ENCODE assay signal across 12 cellular contexts in the genomic region with DNA sequence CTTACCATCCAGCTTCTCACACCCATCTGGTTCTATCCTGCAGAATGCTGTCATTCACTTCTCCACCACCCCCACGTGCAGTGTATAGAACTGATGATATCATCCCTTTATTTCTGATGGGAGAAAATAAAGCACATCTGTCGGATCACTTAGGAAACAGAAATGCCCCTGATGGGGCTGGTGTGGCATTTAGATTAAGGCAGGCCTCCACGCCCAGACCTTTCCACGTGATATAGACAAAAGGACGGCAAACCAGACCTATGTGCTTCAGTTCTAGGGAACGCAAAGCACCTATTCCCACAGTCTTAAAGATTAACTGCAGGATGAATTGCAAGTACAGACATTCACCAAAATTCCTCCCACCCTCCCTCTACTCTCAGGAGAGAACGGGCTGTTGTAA. TPM values are rescaled to one million over a fixed set of nuclear protein-coding genes. Genes with fewer than 3 reads are reported as not detected.
A peak's percentile ranks its signal among the peaks of the same experiment; 100 is the strongest.
DNase-seq lines count a peak whose midpoint lies in the region; ATAC-seq, FAIRE-seq and TF ChIP-seq lines count a peak whose summit lies in the region.
"Had no signal": no experiment of that assay in that cellular context is flagged by ENCODE, and none has a peak within 500 bp of the region (broad histone marks: within the 10 kb centered on the region; RNA-seq: fewer than 3 reads in every experiment).

No MANE protein-coding gene starts in this region.

- H2AK5ac ChIP-seq in trophoblast cell (ENCODE audit: low read length): peak overlapping the region; percentile 29

- no TSS peak for BruUV-seq in PC-3 (replicated peaks; lab: Mats Ljungman, UMichigan)
- TSS peak; percentile 65 for BruUV-seq in endothelial cell of umbilical vein (replicated peaks; lab: Mats Ljungman, UMichigan)

- ATAC-seq in PC-3 (no peak), GM21528 (IDR thresholded peaks at IDR 0.05; ENCODE audit: low FRiP score, unreplicated experiment) (no peak), HG02970 (IDR thresholded peaks at IDR 0.05; ENCODE audit: low FRiP score, unreplicated experiment) (no peak)
- no peak for ATAC-seq in activated CD4-positive, alpha-beta T cell treated with anti-CD3 and anti-CD28 coated beads for 36 hours

- peak overlapping the region; percentile 88 for H3K9ac ChIP-seq in PC-3 (ENCODE audit: low read length)
- peak overlapping the region; percentile 81 for H3K9ac ChIP-seq in endothelial cell of umbilical vein (replicated peaks; ENCODE audit: extremely low read depth, insufficient read depth, low read length)
- no peak overlapping the region for H3K9ac ChIP-seq in trophoblast cell (ENCODE audit: low read length)

- DNase-seq in COLO829 (ENCODE audit: low spot score) (peak; percentile 69), PC-3 (no peak), endothelial cell of umbilical vein (ENCODE audit: low read depth, low spot score) (no peak), trophoblast cell (no peak), NOMO-1 treated with dmso at 0.1 percent for 144 hours (lab: John Stamatoyannopoulos, UW; ENCODE audit: unreplicated experiment) (no peak)
- no peak for DNase-seq in activated CD4-positive, alpha-beta T cell treated with anti-CD3 and anti-CD28 coated beads for 36 hours
- DNase-seq: activated gamma-delta T cell, anterior cingulate cortex, left cardiac atrium, testis had no signal

- H3K4me1 ChIP-seq in PC-3 (ENCODE audit: insufficient read depth, low read length) (peaks cover 46% of the 10 kb centered on the region), endothelial cell of umbilical vein (ENCODE audit: control insufficient read depth, extremely low read depth, insufficient read depth, low read length) (peaks cover 22% of the 10 kb centered on the region), trophoblast cell (ENCODE audit: control insufficient read depth in 1 of 2, insufficient read depth in 2 of 2, low read length in 2 of 2) (peaks cover 15 to 19% of the 10 kb centered on the region in 2 experiments)
- H3K4me1 ChIP-seq: testis had no signal

- CTCF ChIA-PET in PC-3 (lab: Charles Lee) (no interaction called here), endothelial cell of umbilical vein (lab: Charles Lee) (interaction anchor here (0.6 to 1.3 kb wide), 2 partner anchors 9 to 304 kb away, joined by 3 to 5 read pairs; no protein-coding TSS in a partner anchor)
- CTCF ChIA-PET in activated CD4-positive, alpha-beta T cell treated with anti-CD3 and anti-CD28 coated beads for 36 hours (lab: Charles Lee): interaction anchor here (0.7 kb wide), 1 partner anchor 934 kb away, joined by 4 read pairs; no protein-coding TSS in a partner anchor

- H4K8ac ChIP-seq in trophoblast cell (ENCODE audit: low read depth, low read length): no peak overlapping the region

- H2BK120ac ChIP-seq in trophoblast cell (ENCODE audit: insufficient read depth, low read length, poor library complexity): peak overlapping the region; percentile 2

- H4K91ac ChIP-seq in trophoblast cell (ENCODE audit: low read depth, low read length): peak overlapping the region; percentile 2

- H3K4ac ChIP-seq in trophoblast cell (ENCODE audit: low read depth, low read length): no peak overlapping the region

- H3K9me1 ChIP-seq in endothelial cell of umbilical vein (replicated peaks; ENCODE audit: control insufficient read depth, extremely low read depth, insufficient read depth, low read length): no peaks in the 10 kb centered on the region

- H3K14ac ChIP-seq in trophoblast cell (ENCODE audit: low read length): peak overlapping the region; percentile 13

- no peak overlapping the region for H2AFZ ChIP-seq in PC-3 (ENCODE audit: low read length)
- peak overlapping the region; percentile 13 for H2AFZ ChIP-seq in endothelial cell of umbilical vein (ENCODE audit: low read depth, low read length)
- H2AFZ ChIP-seq in trophoblast cell (ENCODE audit: insufficient read depth, low read length, poor library complexity): no peak overlapping the region

- no peak overlapping the region for H3K4me3 Mint-ChIP-seq in activated CD4-positive, alpha-beta T cell treated with anti-CD3 and anti-CD28 coated beads for 36 hours

- H3F3A ChIP-seq in PC-3 (ENCODE audit: low read length, unreplicated experiment): no peaks in the 10 kb centered on the region

- intact Hi-C loops in PC-3 (cut with micrococcal nuclease) (no loop called here), endothelial cell of umbilical vein (cut with micrococcal nuclease) (no loop called here)
- intact Hi-C loops in activated CD4-positive, alpha-beta T cell treated with anti-CD3 and anti-CD28 coated beads for 36 hours (cut with DNase I, micrococcal nuclease): loop anchor here in 1 of 2 experiments (10.0 kb wide), 1 partner anchor 63 kb away; no protein-coding TSS in a partner anchor

- peaks cover 18% of the 10 kb centered on the region for H3K79me1 ChIP-seq in trophoblast cell (ENCODE audit: low read length)

- H3K79me2 ChIP-seq in PC-3 (ENCODE audit: low read length): no peaks in the 10 kb centered on the region
- H3K79me2 ChIP-seq in endothelial cell of umbilical vein (ENCODE audit: control insufficient read depth, insufficient read depth, low read length): no peaks in the 10 kb centered on the region
- peaks cover 2% of the 10 kb centered on the region for H3K79me2 ChIP-seq in trophoblast cell (ENCODE audit: control insufficient read depth, insufficient read depth, low read length, poor library complexity)

- dilution Hi-C loops in endothelial cell of umbilical vein (cut with MboI; ENCODE audit: extremely low pct_ligation_motif_present, low sequenced_read_pairs): no loop called here

- H2BK12ac ChIP-seq in trophoblast cell (ENCODE audit: low read length): no peak overlapping the region

- H3K23ac ChIP-seq in trophoblast cell (ENCODE audit: low read length): no peak overlapping the region

- H3K18ac ChIP-seq in trophoblast cell (ENCODE audit: low read length): no peak overlapping the region

- no peak overlapping the region for H3K27ac Mint-ChIP-seq in activated CD4-positive, alpha-beta T cell treated with anti-CD3 and anti-CD28 coated beads for 36 hours

- no CpG with 5 or more reads among the region's 7 CpGs for WGBS in trophoblast cell (ENCODE audit: extremely low coverage, insufficient coverage, insufficient read length)

- no peak overlapping the region for H2BK5ac ChIP-seq in trophoblast cell (ENCODE audit: low read depth, low read length, poor library complexity)

- peaks cover 3% of the 10 kb centered on the region for H3K4me1 Mint-ChIP-seq in activated CD4-positive, alpha-beta T cell treated with anti-CD3 and anti-CD28 coated beads for 36 hours

- no peaks in the 10 kb centered on the region for H4K20me1 ChIP-seq in PC-3 (ENCODE audit: low read length)
- no peaks in the 10 kb centered on the region for H4K20me1 ChIP-seq in endothelial cell of umbilical vein (replicated peaks; ENCODE audit: control insufficient read depth, extremely low read depth, insufficient read depth, low read length)

- H3K27me3 ChIP-seq in PC-3 (ENCODE audit: low read length) (no peaks in the 10 kb centered on the region), endothelial cell of umbilical vein (ENCODE audit: control insufficient read depth in 2 of 2, insufficient read depth in 2 of 2, low read length in 2 of 2) (no peaks in the 10 kb centered on the region), trophoblast cell (ENCODE audit: insufficient read depth, low read length) (no peaks in the 10 kb centered on the region)
- H3K27me3 ChIP-seq: testis had no signal

- H3K9me3 ChIP-seq in PC-3 (ENCODE audit: low read length) (no peaks in the 10 kb centered on the region), endothelial cell of umbilical vein (replicated peaks; ENCODE audit: control insufficient read depth, insufficient read depth, low read length) (no peaks in the 10 kb centered on the region), trophoblast cell (ENCODE audit: insufficient read depth, low read depth, low read length) (no peaks in the 10 kb centered on the region)
- H3K9me3 ChIP-seq: testis had no signal

- H3K27ac ChIP-seq in PC-3 (ENCODE audit: low read length) (peak overlapping the region; percentile 99), endothelial cell of umbilical vein (ENCODE audit: insufficient read depth, low read depth, low read length) (peak overlapping the region; percentile 93), trophoblast cell (ENCODE audit: low read depth, low read length) (no peak overlapping the region)
- H3K27ac ChIP-seq: testis had no signal

- no peaks in the 10 kb centered on the region for H3K36me3 Mint-ChIP-seq in activated CD4-positive, alpha-beta T cell treated with anti-CD3 and anti-CD28 coated beads for 36 hours (ENCODE audit: low read depth)

- POLR2A ChIA-PET in PC-3 (lab: Charles Lee; ENCODE audit: unreplicated experiment) (interaction anchor here (0.7 kb wide), 1 partner anchor 33 kb away, joined by 18 read pairs; no protein-coding TSS in a partner anchor), endothelial cell of umbilical vein (lab: Charles Lee) (no interaction called here)
- POLR2A ChIA-PET in activated CD4-positive, alpha-beta T cell treated with anti-CD3 and anti-CD28 coated beads for 36 hours (lab: Charles Lee): no interaction called here

- H3K9me2 ChIP-seq in PC-3 (replicated peaks; ENCODE audit: low read length): no peaks in the 10 kb centered on the region

- TF ChIP-seq CTCF in PC-3 (conservative IDR thresholded peaks at IDR 0.05; ENCODE audit: low read depth, low read length): no peak
- no peak for TF ChIP-seq CTCF in endothelial cell of umbilical vein (IDR thresholded peaks at IDR 0.05; ENCODE audit: extremely low read depth in 1 of 2, insufficient read depth in 1 of 2, low read depth in 1 of 2, low read length in 2 of 2)

- no peak for FAIRE-seq in endothelial cell of umbilical vein (lab: Jason Lieb, UNC)

- H3K4me2 ChIP-seq in PC-3 (ENCODE audit: low read length) (peak overlapping the region; percentile 76), endothelial cell of umbilical vein (ENCODE audit: insufficient read depth, low read length) (no peak overlapping the region), trophoblast cell (ENCODE audit: low read length) (no peak overlapping the region)

- no peak overlapping the region for H4K12ac ChIP-seq in trophoblast cell (ENCODE audit: low read depth, low read length)

- TF ChIP-seq POLR2A in endothelial cell of umbilical vein (IDR thresholded peaks at IDR 0.05; ENCODE audit: low read depth, low read length): no peak

- H3K27me3 Mint-ChIP-seq in activated CD4-positive, alpha-beta T cell treated with anti-CD3 and anti-CD28 coated beads for 36 hours: no peaks in the 10 kb centered on the region

- H3K36me3 ChIP-seq in PC-3 (ENCODE audit: low read depth, low read length) (no peaks in the 10 kb centered on the region), endothelial cell of umbilical vein (ENCODE audit: control insufficient read depth in 2 of 2, extremely low read depth in 1 of 2, insufficient read depth in 2 of 2, low read length in 2 of 2) (no peaks in the 10 kb centered on the region), trophoblast cell (ENCODE audit: control insufficient read depth in 1 of 2, insufficient read depth in 2 of 2, low read length in 2 of 2) (no peaks in the 10 kb centered on the region)

- no peak overlapping the region for H3K4me3 ChIP-seq in PC-3 (ENCODE audit: low read length)
- H3K4me3 ChIP-seq in endothelial cell of umbilical vein (replicated peaks in 1 of 3; ENCODE audit: insufficient read depth in 1 of 3, low read depth in 1 of 3, low read length in 3 of 3): no peak overlapping the region
- H3K4me3 ChIP-seq in trophoblast cell (ENCODE audit: low read depth, low read length): no peak overlapping the region
- H3K4me3 ChIP-seq: testis had no signal

- H3K9me3 Mint-ChIP-seq in activated CD4-positive, alpha-beta T cell treated with anti-CD3 and anti-CD28 coated beads for 36 hours (ENCODE audit: low read depth): peaks cover 4% of the 10 kb centered on the region

RNA-seq across cellular contexts. Expression of a gene that starts 27.6 kb away (rescaled TPM):
- total RNA-seq in PC-3 (2014; rRNA removed) (18.6 and 20.5 TPM in 2 replicates), endothelial cell of umbilical vein (55.0 and 71.1 TPM in 2 replicates)
- 28.7 and 40.2 TPM in 2 replicates for polyA plus RNA-seq in endothelial cell of umbilical vein
- 46.8 and 51.2 TPM in 2 replicates for polyA plus RNA-seq in endothelial cell of umbilical vein (2011; cell fraction: cytosol; rRNA removed)
- 66.8 and 77.1 TPM in 2 replicates for polyA plus RNA-seq in endothelial cell of umbilical vein (2011; cell fraction: nucleus; rRNA removed)
- 66.6 TPM in 2 replicates for polyA plus RNA-seq in endothelial cell of umbilical vein (2012)
- polyA minus RNA-seq in endothelial cell of umbilical vein: 73.3 and 73.9 TPM in 2 replicates
- polyA minus RNA-seq in endothelial cell of umbilical vein (2011; cell fraction: cytosol; rRNA and poly(A)+ RNA removed): 7.8 TPM
- 87.4 and 92.3 TPM in 2 replicates for polyA minus RNA-seq in endothelial cell of umbilical vein (2011; cell fraction: nucleus; rRNA and poly(A)+ RNA removed)
- 2.1 and 2.3 TPM in 2 replicates for polyA plus RNA-seq in trophoblast cell (2013)
- 1 to 10 TPM; 3.7 to 3.8 TPM for total RNA-seq in activated CD4-positive, alpha-beta T cell treated with anti-CD3 and anti-CD28 coated beads for 36 hours
